23 cellular contexts compared by ENCODE assay signal in genomic region chr4:58739275-58739674, GRCh38.
"Had no signal": no experiment of that assay in that cellular context is flagged by ENCODE, and none has a peak within 500 bp of the region (broad histone marks: within the 10 kb centered on the region; RNA-seq: fewer than 3 reads in every experiment).

No MANE protein-coding gene starts in this region.

- H3K36me3 ChIP-seq: left ventricle myocardium inferior, neural progenitor cell, neutrophil, right atrium auricular region, right lobe of liver, stomach, thyroid gland, transverse colon, upper lobe of left lung, vagina had no signal

- H3K4me1 ChIP-seq: left ventricle myocardium inferior, neural progenitor cell, right atrium auricular region, right lobe of liver, stomach, testis, thyroid gland, upper lobe of left lung, vagina had no signal

- H3K27ac ChIP-seq: left ventricle myocardium inferior, neural progenitor cell, neutrophil, right atrium auricular region, right lobe of liver, stomach, testis, thyroid gland, transverse colon, upper lobe of left lung, vagina had no signal

- H3K4me3 ChIP-seq: left ventricle myocardium inferior, lung, neural progenitor cell, right atrium auricular region, right lobe of liver, smooth muscle cell, stomach, testis, thyroid gland, transverse colon, upper lobe of left lung, vagina had no signal

- ATAC-seq: natural killer cell; right lobe of liver; stimulated activated naive B cell treated with anti-CD40 and anti-IgM and Interleukin-4, amounts not matched to agents 10 μg/mL and 1 μg/mL and 100 μg/mL, for 72 hours; stimulated activated naive CD8-positive, alpha-beta T cell treated with anti-CD3 and anti-CD28 coated beads, Interleukin-15, Interleukin-2, amounts not matched to agents 100 U/mL and 50 U/mL, for 24 hours had no signal

- DNase-seq: islet precursor cell; left ventricle myocardium inferior; mesendoderm; naive B cell; natural killer cell; nephron progenitor cell; occipital lobe; right lobe of liver; stimulated activated CD4-positive, alpha-beta T cell treated with anti-CD3 and anti-CD28 coated beads, Interleukin-2, amount 100 ng/mL, for 24 hours; stimulated activated CD4-positive, alpha-beta T cell treated with anti-CD3 and anti-CD28 coated beads, Interleukin-4, amount 100 ng/mL, for 1 hour; stimulated activated naive B cell treated with anti-CD40 and anti-IgM and Interleukin-4, amounts not matched to agents 10 μg/mL and 1 μg/mL and 100 μg/mL, for 72 hours; stimulated activated naive CD8-positive, alpha-beta T cell treated with anti-CD3 and anti-CD28 coated beads, Interleukin-15, Interleukin-2, amounts not matched to agents 100 U/mL and 50 U/mL, for 24 hours; stomach; testis; thyroid gland; transverse colon; upper lobe of left lung had no signal

- H2AFZ ChIP-seq: neural progenitor cell had no signal

- H3K9me3 ChIP-seq: left ventricle myocardium inferior, neutrophil, right atrium auricular region, right lobe of liver, stomach, testis, thyroid gland, transverse colon, upper lobe of left lung, vagina had no signal

- H3K4me2 ChIP-seq: neural progenitor cell, smooth muscle cell had no signal

- H3K9ac ChIP-seq: neural progenitor cell had no signal

- H3K27me3 ChIP-seq: neural progenitor cell, neutrophil, right atrium auricular region, right lobe of liver, stomach, testis, thyroid gland, transverse colon, upper lobe of left lung, vagina had no signal
